Comparison of ENCODE assay signal across 28 cellular contexts in the genomic region with DNA sequence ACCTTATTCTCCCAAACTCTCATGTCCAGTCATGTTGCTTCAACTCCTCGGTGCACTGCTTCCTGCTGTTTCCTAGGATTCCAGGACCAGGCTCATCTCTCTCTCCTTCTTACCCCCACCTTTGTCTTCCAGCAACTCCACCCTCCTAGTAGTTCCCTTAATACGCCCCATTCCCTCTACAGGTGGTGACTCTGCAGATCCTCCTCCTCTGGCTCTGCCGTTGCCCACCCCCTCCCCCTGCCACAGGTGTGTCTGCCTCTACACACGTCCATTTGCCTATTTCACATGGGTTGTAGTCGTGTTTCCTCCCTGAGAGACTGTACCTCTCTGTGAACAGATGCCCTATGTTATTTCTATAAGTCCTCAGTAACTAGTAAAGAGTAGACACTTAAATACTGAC. TPM values are rescaled to one million over a fixed set of nuclear protein-coding genes. Genes with fewer than 3 reads are reported as not detected.
"Had no signal": no experiment of that assay in that cellular context is flagged by ENCODE, and none has a peak within 500 bp of the region (broad histone marks: within the 10 kb centered on the region; RNA-seq: fewer than 3 reads in every experiment).

No MANE protein-coding gene starts in this region.

- H3K27me3 ChIP-seq: esophagus squamous epithelium, heart right ventricle, neural progenitor cell, right atrium auricular region, stomach, thyroid gland, vagina had no signal

- DNase-seq: cortex of kidney; effector memory CD8-positive, alpha-beta T cell; erythroblast; esophagus squamous epithelium; foreskin melanocyte; glutamatergic neuron; heart right ventricle; hippocampal formation; left ventricle myocardium superior; lower lobe of right lung; mucosa of descending colon; naive B cell; stimulated activated CD4-positive, alpha-beta T cell treated with anti-CD3 and anti-CD28 coated beads, Interleukin-12 subunit alpha, Interleukin-12 subunit beta, amount 100 ng/mL, for 4 hours; stimulated activated CD4-positive, alpha-beta T cell treated with anti-CD3 and anti-CD28 coated beads, Interleukin-1b, Interleukin-23, amount 100 ng/mL, for 48 hours; stimulated activated CD4-positive, alpha-beta T cell treated with anti-CD3 and anti-CD28 coated beads, Interleukin-4, amount 100 ng/mL, for 24 hours; stimulated activated naive CD4-positive, alpha-beta T cell treated with Interleukin-2 at 50 U/mL for 16 hours; stomach; thyroid gland; trophoblast cell had no signal

- H3K4me3 ChIP-seq: esophagus squamous epithelium, heart right ventricle, lower lobe of right lung, mucosa of descending colon, neural progenitor cell, right atrium auricular region, smooth muscle cell, stomach, thyroid gland, vagina had no signal

- FAIRE-seq: endometrium, keratinocyte had no signal

- H3K9me3 ChIP-seq: esophagus squamous epithelium, heart right ventricle, lower lobe of right lung, mucosa of descending colon, right atrium auricular region, stomach, thyroid gland, vagina had no signal

- H3K9ac ChIP-seq: neural progenitor cell, parathyroid adenoma had no signal

- H3K4me1 ChIP-seq: heart right ventricle, lower lobe of right lung, neural progenitor cell, parathyroid adenoma, right atrium auricular region, stomach, thyroid gland, vagina had no signal

- H3K36me3 ChIP-seq: heart right ventricle, lower lobe of right lung, neural progenitor cell, right atrium auricular region, thyroid gland, vagina had no signal

- H3K27ac ChIP-seq: heart right ventricle, lower lobe of right lung, neural progenitor cell, parathyroid adenoma, right atrium auricular region, stomach, thyroid gland, vagina had no signal

RNA-seq across cellular contexts. Expression of a gene that starts 32.4 kb away (rescaled TPM):
- total RNA-seq: dermis microvascular lymphatic vessel endothelial cell; natural killer cell treated with Interleukin-12 subunit alpha and Interleukin-12 subunit beta and Interleukin-15 and Interleukin-18, amount 100 ng/mL, for 72 hours had no signal
